ENCODE assay signal across 12 cellular contexts in the genomic region with DNA sequence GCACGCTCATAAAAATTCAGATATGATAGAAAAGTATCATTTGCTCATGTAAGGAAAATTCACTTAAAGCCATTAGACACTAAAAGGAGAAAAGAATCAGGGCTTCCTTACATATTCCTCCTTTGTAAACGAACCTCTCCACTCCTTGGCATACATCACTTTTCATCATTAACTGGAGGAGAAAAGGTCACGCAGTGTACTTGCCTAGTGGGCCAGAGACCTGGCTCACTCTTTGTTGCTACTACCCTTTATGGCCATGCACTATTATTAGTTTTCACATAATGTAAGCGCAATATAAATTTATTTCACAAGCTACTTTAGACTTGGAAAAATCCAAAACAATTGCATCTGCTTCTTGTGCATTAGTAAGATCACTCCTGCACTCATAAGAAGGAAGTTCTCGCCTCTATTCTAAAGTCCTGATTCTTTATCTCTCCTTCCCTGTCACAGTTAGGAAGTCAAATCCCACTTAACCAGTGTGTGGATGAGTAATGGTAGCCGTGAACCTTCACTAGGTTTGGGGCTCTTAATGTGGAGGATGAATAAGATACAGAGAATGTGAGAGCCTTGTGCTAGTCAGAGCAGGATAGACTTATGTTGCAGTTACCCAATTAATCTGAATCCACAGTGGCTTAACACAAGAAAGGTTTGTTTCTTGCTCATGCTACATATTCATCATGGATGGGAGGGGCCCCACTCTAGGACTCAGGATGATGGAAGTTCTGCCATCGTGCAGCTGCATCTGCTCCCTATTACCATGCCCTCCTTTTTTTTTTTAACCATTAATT.
DNase-seq lines count a peak whose midpoint lies in the region; ATAC-seq, FAIRE-seq and TF ChIP-seq lines count a peak whose summit lies in the region.
"Had no signal": no experiment of that assay in that cellular context is flagged by ENCODE, and none has a peak within 500 bp of the region (broad histone marks: within the 10 kb centered on the region; RNA-seq: fewer than 3 reads in every experiment).

No MANE protein-coding gene starts in this region.

- ATAC-seq in HG03521 (IDR thresholded peaks at IDR 0.05; ENCODE audit: unreplicated experiment), result no peak
- ATAC-seq in GM19452 (IDR thresholded peaks at IDR 0.05; ENCODE audit: unreplicated experiment), result no peak
- ATAC-seq: gastroesophageal sphincter had no signal

- no peaks in the 10 kb centered on the region for H3K27me3 ChIP-seq in keratinocyte (ENCODE audit: control insufficient read depth, extremely low read depth, insufficient read depth, low read length)
- H3K27me3 ChIP-seq: ascending aorta, gastroesophageal sphincter had no signal

- H3K9ac ChIP-seq in keratinocyte (ENCODE audit: control insufficient read depth, extremely low read depth, insufficient read depth, low read length), result no peak overlapping the region

- H3K9me1 ChIP-seq in keratinocyte (ENCODE audit: control insufficient read depth, extremely low read depth, insufficient read depth, low read length), result no peaks in the 10 kb centered on the region

- no peak for TF ChIP-seq CTCF in keratinocyte (optimal IDR thresholded peaks at IDR 0.05 in 1 of 3, IDR thresholded peaks at IDR 0.05 in 1 of 3, conservative IDR thresholded peaks at IDR 0.05 in 1 of 3; ENCODE audit: extremely low read depth in 1 of 3, insufficient read depth in 2 of 3, low read length in 3 of 3)

- peaks cover 40% of the 10 kb centered on the region for H3K4me1 ChIP-seq in keratinocyte (ENCODE audit: control insufficient read depth, extremely low read depth, insufficient read depth, low read length)
- H3K4me1 ChIP-seq: ascending aorta had no signal

- peak overlapping the region; percentile 55 for H3K27ac ChIP-seq in keratinocyte (ENCODE audit: control insufficient read depth, insufficient read depth, low read length)
- H3K27ac ChIP-seq: ascending aorta, gastroesophageal sphincter had no signal

- no peaks in the 10 kb centered on the region for H3K36me3 ChIP-seq in keratinocyte (ENCODE audit: control insufficient read depth in 2 of 2, extremely low read depth in 1 of 2, insufficient read depth in 2 of 2, low read length in 2 of 2)
- H3K36me3 ChIP-seq: ascending aorta, gastroesophageal sphincter had no signal

- no peak overlapping the region for H2AFZ ChIP-seq in keratinocyte (ENCODE audit: control insufficient read depth, low read length)

- H3K79me2 ChIP-seq in keratinocyte (ENCODE audit: control insufficient read depth, insufficient read depth, low read length), result no peaks in the 10 kb centered on the region

- dilution Hi-C loops in keratinocyte (cut with MboI; ENCODE audit: extremely low pct_ligation_motif_present, low sequenced_read_pairs), result no loop called here

- peak; percentile 85 for FAIRE-seq in keratinocyte (lab: Jason Lieb, UNC)

- no peak overlapping the region for H3K4me3 ChIP-seq in keratinocyte (ENCODE audit: control insufficient read depth in 2 of 3, extremely low read depth in 1 of 3, insufficient read depth in 2 of 3, low read depth in 1 of 3, low read length in 3 of 3)
- H3K4me3 ChIP-seq: ascending aorta, gastroesophageal sphincter had no signal

- DNase-seq in AG08395 (ENCODE audit: low spot score) (peak; percentile 75), H4 (ENCODE audit: low spot score) (peak; percentile 31), astrocyte of the hippocampus (ENCODE audit: low read depth, low spot score) (peak; percentile 52), keratinocyte (ENCODE audit: low read depth, low spot score) (peak; percentile 95), globus pallidus (ENCODE audit: low spot score) (no peak), OCI-M1 (lab: John Stamatoyannopoulos, UW) (no peak)
- DNase-seq: activated CD8-positive, alpha-beta memory T cell treated with anti-CD3 and anti-CD28 coated beads for 24 hours; NCI-H446 treated with DMSO at 0.1 percent for 48 hours had no signal

- H4K20me1 ChIP-seq in keratinocyte (ENCODE audit: control insufficient read depth, extremely low read depth, insufficient read depth, low read length), result no peaks in the 10 kb centered on the region

- no peaks in the 10 kb centered on the region for H3K9me3 ChIP-seq in keratinocyte (ENCODE audit: control insufficient read depth, low read depth, low read length)
- H3K9me3 ChIP-seq: ascending aorta, gastroesophageal sphincter had no signal

- peak overlapping the region; percentile 4 for H3K4me2 ChIP-seq in keratinocyte (ENCODE audit: control insufficient read depth, extremely low read depth, insufficient read depth, low read depth, low read length)

Comparison
In these comparisons a context has a peak if more than half of its experiments do, and no peak if none do; other contexts are left out.
1. DNase-seq: peak in AG08395 (single experiment), H4 (single experiment), astrocyte of the hippocampus (single experiment) and keratinocyte (single experiment); none in globus pallidus (single experiment) and OCI-M1 (single experiment).